ENCODE assay signal across 22 cellular contexts in genomic region chr10:117339569-117339968, GRCh38. TPM values are rescaled to one million over a fixed set of nuclear protein-coding genes. Genes with fewer than 3 reads are reported as not detected.
A peak's percentile ranks its signal among the peaks of the same experiment; 100 is the strongest.
DNase-seq lines count a peak whose midpoint lies in the region; ATAC-seq and TF ChIP-seq lines count a peak whose summit lies in the region.
"Had no signal": no experiment of that assay in that cellular context is flagged by ENCODE, and none has a peak within 500 bp of the region (broad histone marks: within the 10 kb centered on the region; RNA-seq: fewer than 3 reads in every experiment).

No MANE protein-coding gene starts in this region.

- H3K79me2 ChIP-seq in PC-9 (ENCODE audit: low read depth) = peaks cover 49% of the 10 kb centered on the region

- ATAC-seq in left colon = peak; percentile 57
- no peak for ATAC-seq in gastrocnemius medialis
- ATAC-seq in HG03280 (IDR thresholded peaks at IDR 0.05; ENCODE audit: unreplicated experiment) = no peak
- ATAC-seq: sciatic nerve, upper lobe of right lung had no signal

- CTCF ChIA-PET in PC-9 (lab: Charles Lee) = no interaction called here

- H3K27ac Mint-ChIP-seq in HFFc6 = no peak overlapping the region; the same call in 1 of the 2 replicates

- peak; percentile 19 for DNase-seq in AG10803 (ENCODE audit: low read depth)
- peak; percentile 7 for DNase-seq in MV-4-11 (lab: John Stamatoyannopoulos, UW)
- peak; percentile 79 for DNase-seq in choroid plexus epithelial cell (ENCODE audit: low read depth)
- DNase-seq in left colon = no peak
- DNase-seq in gastrocnemius medialis = no peak
- DNase-seq in HFFc6 = no peak
- no peak for DNase-seq in PC-9
- DNase-seq: activated CD4-positive, alpha-beta T cell treated with anti-CD3 and anti-CD28 coated beads, Interleukin-2, amount 50 U/mL, for 4 hours; activated naive CD4-positive, alpha-beta T cell treated with Interleukin-2 at 50 U/mL for 16 hours; activated T-cell treated with anti-CD3 and anti-CD28 coated beads for 4 hours; aorta; CD4-positive, alpha-beta memory T cell; colonic mucosa; DMS79 treated with DMSO at 0.1 percent for 48 hours; heart right ventricle; immature natural killer cell; NCI-H146; stimulated activated CD4-positive, alpha-beta T cell treated with anti-CD3 and anti-CD28 coated beads, Interleukin-1b, Interleukin-23, amount 100 ng/mL, for 48 hours; stomach; upper lobe of right lung had no signal

- peaks cover 14% of the 10 kb centered on the region; the same call in 1 of the 2 replicates for H3F3A ChIP-seq in PC-9 (ENCODE audit: insufficient read depth, low read depth)

- H3K4me3 ChIP-seq in AG10803 (ENCODE audit: low read length) = no peak overlapping the region
- H3K4me3 ChIP-seq in choroid plexus epithelial cell (ENCODE audit: low read depth, low read length) = no peak overlapping the region
- H3K4me3 ChIP-seq in gastrocnemius medialis = no peak overlapping the region
- no peak overlapping the region for H3K4me3 ChIP-seq in PC-9
- H3K4me3 ChIP-seq: colonic mucosa, heart right ventricle, stomach, upper lobe of right lung had no signal

- no TSS peak for BruUV-seq in PC-9 (replicated peaks; lab: Mats Ljungman, UMichigan)

- no peak overlapping the region for H3K4me2 ChIP-seq in PC-9

- peaks cover 23% of the 10 kb centered on the region for H3K4me1 Mint-ChIP-seq in HFFc6 (ENCODE audit: low read depth)

- POLR2A ChIA-PET in PC-9 (lab: Charles Lee; ENCODE audit: unreplicated experiment) = no interaction called here

- peaks cover 12% of the 10 kb centered on the region for H3K36me3 Mint-ChIP-seq in HFFc6 (ENCODE audit: low read depth)

- in situ Hi-C loops in gastrocnemius medialis (cut with MboI; ENCODE audit: low sequenced_read_pairs in 4 of 4) = no loop called here

- H3K27ac ChIP-seq in gastrocnemius medialis = no peak overlapping the region
- no peak overlapping the region for H3K27ac ChIP-seq in PC-9
- H3K27ac ChIP-seq: colonic mucosa, heart right ventricle, stomach, upper lobe of right lung had no signal

- no peak overlapping the region for H3K4me3 Mint-ChIP-seq in HFFc6
- H3K4me3 Mint-ChIP-seq: CD4-positive, alpha-beta memory T cell; immature natural killer cell had no signal

- no peaks in the 10 kb centered on the region for H3K9me3 Mint-ChIP-seq in HFFc6

- intact Hi-C loops in left colon (cut with DNase I, micrococcal nuclease) (no loop called here), gastrocnemius medialis (cut with DNase I; ENCODE audit: low total_unique reads) (no loop called here), PC-9 (cut with micrococcal nuclease; ENCODE audit: unreplicated experiment) (no loop called here)

- H3K9me3 ChIP-seq in gastrocnemius medialis = no peaks in the 10 kb centered on the region
- H3K9me3 ChIP-seq in PC-9 (ENCODE audit: insufficient read depth, low read depth) = no peaks in the 10 kb centered on the region
- H3K9me3 ChIP-seq: colonic mucosa had no signal

- TF ChIP-seq CTCF in AG10803 (conservative IDR thresholded peaks at IDR 0.05; ENCODE audit: low read length) = no peak
- TF ChIP-seq CTCF in choroid plexus epithelial cell (conservative IDR thresholded peaks at IDR 0.05; ENCODE audit: low read depth, low read length) = no peak
- TF ChIP-seq CTCF in gastrocnemius medialis (IDR thresholded peaks at IDR 0.05 in 4 of 5, conservative IDR thresholded peaks at IDR 0.05 in 1 of 5) = no peak
- no peak for TF ChIP-seq CTCF in HFFc6 (IDR thresholded peaks at IDR 0.05)
- TF ChIP-seq CTCF in PC-9 (conservative IDR thresholded peaks at IDR 0.05) = no peak

- H3K4me1 ChIP-seq in gastrocnemius medialis = no peaks in the 10 kb centered on the region
- H3K4me1 ChIP-seq in PC-9 (replicated peaks; ENCODE audit: insufficient read depth) = peaks cover 18% of the 10 kb centered on the region

- H3K36me3 ChIP-seq in gastrocnemius medialis (no peaks in the 10 kb centered on the region), PC-9 (ENCODE audit: low read depth) (no peaks in the 10 kb centered on the region; the same call in 1 of the 2 replicates)
- H3K36me3 ChIP-seq: colonic mucosa had no signal

- H3K27me3 ChIP-seq in gastrocnemius medialis (no peaks in the 10 kb centered on the region), PC-9 (ENCODE audit: insufficient read depth, low read depth) (no peaks in the 10 kb centered on the region)
- H3K27me3 ChIP-seq: colonic mucosa, heart right ventricle, stomach, upper lobe of right lung had no signal

- no peaks in the 10 kb centered on the region for H3K9me2 ChIP-seq in PC-9 (ENCODE audit: insufficient read depth)

- no peaks in the 10 kb centered on the region for H4K20me1 ChIP-seq in PC-9 (ENCODE audit: insufficient read depth)

- no peak for TF ChIP-seq POLR2A in gastrocnemius medialis (IDR thresholded peaks at IDR 0.05)

- no peak overlapping the region for H2AFZ ChIP-seq in PC-9

- peaks cover 3% of the 10 kb centered on the region; the same call in 1 of the 2 replicates for H3K27me3 Mint-ChIP-seq in HFFc6 (ENCODE audit: insufficient read depth)
- H3K27me3 Mint-ChIP-seq: CD4-positive, alpha-beta memory T cell had no signal

RNA-seq across cellular contexts. Expression of gene PDZD8, which starts 35.7 kb away (rescaled TPM):
- total RNA-seq in left colon = 10 to 100 TPM; 61.3 to 78.5 TPM
- 10 to 100 TPM; 15.9 to 25.0 (median 18.1) TPM for total RNA-seq in gastrocnemius medialis
- total RNA-seq in HFFc6 (2021; fragmentation: NEBNext Ultra II Directional; extraction: Animal tissue kit (Norgen Biotek cat#: 25700)) = 10 to 100 TPM; 29.9 to 32.5 (median 31.5) TPM
- total RNA-seq in PC-9 (2021) = 13.1 and 16.0 TPM in 2 replicates

Comparison
In these comparisons a context has a peak if more than half of its experiments do, and no peak if none do; other contexts are left out.
1. DNase-seq: peak in AG10803 (single experiment), MV-4-11 (single experiment) and choroid plexus epithelial cell (single experiment); none in left colon (0 of 2), gastrocnemius medialis (0 of 2), HFFc6 (single experiment) and PC-9 (0 of 2).